ENCODE assay signal across 8 cellular contexts in the genomic region with DNA sequence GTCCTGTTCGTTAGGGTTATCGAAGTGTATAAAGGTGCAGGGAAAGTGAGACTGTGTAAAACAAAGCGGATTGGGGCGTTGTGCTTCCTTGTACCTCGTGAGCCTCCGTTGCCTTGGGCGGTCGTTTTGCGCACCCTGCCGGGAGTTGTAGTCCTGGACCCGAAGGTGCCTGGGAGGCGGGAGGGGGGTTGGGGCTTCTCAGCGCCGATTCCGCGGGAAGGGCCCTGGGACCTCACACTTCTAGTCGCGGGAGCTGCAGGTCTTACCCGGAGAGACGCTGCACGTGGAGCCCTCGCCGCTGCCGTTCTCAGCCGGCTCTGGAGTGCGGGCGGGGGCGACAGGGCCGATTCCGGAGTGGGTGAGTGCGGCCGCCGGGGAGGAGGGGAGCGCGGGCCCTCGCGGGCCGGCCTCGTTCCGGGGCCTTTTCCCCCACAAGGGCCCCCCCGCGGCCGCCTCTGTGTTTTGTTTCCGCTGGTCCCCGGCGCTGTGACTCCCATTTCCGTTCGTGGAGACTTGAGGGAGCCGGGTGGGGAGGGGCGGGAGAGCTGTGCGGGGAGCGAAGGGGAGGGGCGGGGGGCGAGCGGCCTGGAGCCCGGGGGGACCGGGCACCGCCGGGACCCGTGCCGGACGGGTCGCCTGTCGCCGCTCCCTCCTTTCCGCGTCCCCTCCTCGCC. TPM values are rescaled to one million over a fixed set of nuclear protein-coding genes. Genes with fewer than 3 reads are reported as not detected.
DNase-seq lines count a peak whose midpoint lies in the region; ATAC-seq, FAIRE-seq and TF ChIP-seq lines count a peak whose summit lies in the region.

No MANE protein-coding gene starts in this region.

- H3K4me1 ChIP-seq in kidney (ENCODE audit: control insufficient read depth in 1 of 2, insufficient read depth in 1 of 2, low read depth in 1 of 2, low read length in 2 of 2), result peaks cover 7 to 9% of the 10 kb centered on the region in 2 donors

- DNase-seq in ACHN (peak; percentile 81), NCI-H2227 treated with DMSO at 0.1 percent for 48 hours (lab: John Stamatoyannopoulos, UW) (peak; percentile 96), cerebellar nuclear complex (lab: John Stamatoyannopoulos, UW) (peak; percentile 32 to 64), kidney (peak; percentile 97)
- peak; percentile 78 for DNase-seq in activated CD4-positive, CD25-positive, alpha-beta regulatory T cell treated with anti-CD3 and anti-CD28 coated beads, Interleukin-2, amount 50 U/mL, for 72 hours
- peak; percentile 74 to 77 for DNase-seq in stimulated activated CD4-positive, alpha-beta T cell treated with anti-CD3 and anti-CD28 coated beads, Interleukin-15, amount 100 ng/mL, for 1 hour (ENCODE audit: low read depth in 1 of 2, low spot score in 1 of 2)

- no peaks in the 10 kb centered on the region for H3K36me3 ChIP-seq in kidney (ENCODE audit: control insufficient read depth in 1 of 2, insufficient read depth in 2 of 2, low read length in 2 of 2)

- peak; percentile 65 for ATAC-seq in GM18868 (IDR thresholded peaks at IDR 0.05; ENCODE audit: unreplicated experiment)
- ATAC-seq in HG03108 (IDR thresholded peaks at IDR 0.05; ENCODE audit: unreplicated experiment), result peak; percentile 55

- no peak for FAIRE-seq in kidney (lab: Jason Lieb, UNC)

- H3K27ac ChIP-seq in kidney (ENCODE audit: low read depth in 2 of 2, low read length in 2 of 2), result peak overlapping the region; percentile 99 to 100

- intact Hi-C loops in kidney (cut with DNase I), result no loop called here

- peak overlapping the region; percentile 90 to 99 for H3K4me3 ChIP-seq in kidney (ENCODE audit: low read length in 2 of 2)

- in situ Hi-C loops in ACHN (cut with HindIII; ENCODE audit: low pct_ligation_motif_present, low pct_unique_long_range_greater_than_20kb, low sequenced_read_pairs), result no loop called here

- H3K9me3 ChIP-seq in kidney (ENCODE audit: control insufficient read depth in 1 of 2, low read length in 2 of 2), result no peaks in the 10 kb centered on the region

- no peak for TF ChIP-seq CTCF in kidney (IDR thresholded peaks at IDR 0.05; ENCODE audit: borderline replicate concordance, extremely low read depth, insufficient read depth)

- H3K9ac ChIP-seq in kidney (ENCODE audit: low read length in 2 of 2), result peak overlapping the region; percentile 86 to 90

RNA-seq across cellular contexts. Expression of gene GABPA, which starts 0.6 kb away (rescaled TPM):
- total RNA-seq in kidney, result 22.5 TPM
- polyA plus RNA-seq in kidney (ENCODE audit: insufficient read depth, low read depth, low replicate concordance), result 6.1 TPM

RNA-seq across cellular contexts. Expression of gene ATP5PF, which starts 0.7 kb away (rescaled TPM):
- total RNA-seq in kidney, result 117 TPM
- 998 TPM for polyA plus RNA-seq in kidney (ENCODE audit: insufficient read depth, low read depth, low replicate concordance)

Comparison
In these comparisons a context has a peak if more than half of its experiments do, and no peak if none do; other contexts are left out.
1. Peak in every context shown above with its lines: DNase-seq, ATAC-seq, H3K4me3 ChIP-seq and H3K27ac ChIP-seq.